ENCODE assay signal across 9 cellular contexts in genomic region chr10:59872892-59873463, GRCh38. TPM values are rescaled to one million over a fixed set of nuclear protein-coding genes. Genes with fewer than 3 reads are reported as not detected.
DNase-seq lines count a peak whose midpoint lies in the region; ATAC-seq, FAIRE-seq and TF ChIP-seq lines count a peak whose summit lies in the region.
"Had no signal": no experiment of that assay in that cellular context is flagged by ENCODE, and none has a peak within 500 bp of the region (broad histone marks: within the 10 kb centered on the region; RNA-seq: fewer than 3 reads in every experiment).

No MANE protein-coding gene starts in this region.

- H3K27me3 ChIP-seq in keratinocyte (ENCODE audit: control insufficient read depth, extremely low read depth, insufficient read depth, low read length), result no peaks in the 10 kb centered on the region

- FAIRE-seq in keratinocyte (lab: Jason Lieb, UNC), result peak; percentile 92

- peak overlapping the region; percentile 8 for H3K9ac ChIP-seq in keratinocyte (ENCODE audit: control insufficient read depth, extremely low read depth, insufficient read depth, low read length)

- H3K4me2 ChIP-seq in keratinocyte (ENCODE audit: control insufficient read depth, extremely low read depth, insufficient read depth, low read depth, low read length), result peak overlapping the region; percentile 57

- H3K27ac Mint-ChIP-seq in activated CD8-positive, alpha-beta T cell treated with anti-CD3 and anti-CD28 coated beads for 36 hours, result peak overlapping the region; percentile 39
- H3K27ac Mint-ChIP-seq in activated CD8-positive, alpha-beta T cell treated with anti-CD3 and anti-CD28 coated beads, Interleukin-2, amount 10 ng/mL, durations not matched to agents 7 days and 5 days, result no peak overlapping the region
- H3K27ac Mint-ChIP-seq in type B pancreatic cell, result peak overlapping the region; percentile 60

- H3K9me1 ChIP-seq in keratinocyte (ENCODE audit: control insufficient read depth, extremely low read depth, insufficient read depth, low read length), result no peaks in the 10 kb centered on the region

- H3K9me3 Mint-ChIP-seq in activated CD8-positive, alpha-beta T cell treated with anti-CD3 and anti-CD28 coated beads for 36 hours, result peaks cover 3% of the 10 kb centered on the region
- no peaks in the 10 kb centered on the region for H3K9me3 Mint-ChIP-seq in activated CD8-positive, alpha-beta T cell treated with anti-CD3 and anti-CD28 coated beads, Interleukin-2, amount 10 ng/mL, durations not matched to agents 7 days and 5 days (ENCODE audit: insufficient read depth)
- H3K9me3 Mint-ChIP-seq in type B pancreatic cell, result no peaks in the 10 kb centered on the region
- H3K9me3 Mint-ChIP-seq: neural crest cell had no signal

- CTCF ChIA-PET in activated CD8-positive, alpha-beta T cell treated with anti-CD3 and anti-CD28 coated beads for 36 hours (lab: Charles Lee), result interaction anchor here (0.9 to 1.5 kb wide), 4 partner anchors 9 to 42 kb away, joined by 3 to 5 read pairs (median 3); no protein-coding TSS in a partner anchor
- CTCF ChIA-PET in activated CD8-positive, alpha-beta T cell treated with anti-CD3 and anti-CD28 coated beads, Interleukin-2, amount 10 ng/mL, durations not matched to agents 7 days and 5 days (lab: Charles Lee), result interaction anchor here (0.5 to 3.7 kb wide), 6 partner anchors 9 to 266 kb away, joined by 3 to 27 read pairs (median 8); partner anchors contain the start of gene CCDC6

- dilution Hi-C loops in keratinocyte (cut with MboI; ENCODE audit: extremely low pct_ligation_motif_present, low sequenced_read_pairs), result no loop called here

- no peak overlapping the region for H2AFZ ChIP-seq in keratinocyte (ENCODE audit: control insufficient read depth, low read length)

- POLR2A ChIA-PET in activated CD8-positive, alpha-beta T cell treated with anti-CD3 and anti-CD28 coated beads for 36 hours (lab: Charles Lee), result interaction anchor here (2.6 kb wide), 1 partner anchor 33 kb away, joined by 13 read pairs; the partner anchor contains the start of gene CCDC6
- POLR2A ChIA-PET in activated CD8-positive, alpha-beta T cell treated with anti-CD3 and anti-CD28 coated beads, Interleukin-2, amount 10 ng/mL, durations not matched to agents 7 days and 5 days (lab: Charles Lee), result interaction anchor here (1.0 to 1.6 kb wide), 2 partner anchors 29 to 33 kb away, joined by 3 to 5 read pairs; partner anchors contain the start of gene CCDC6

- H3K79me2 ChIP-seq in keratinocyte (ENCODE audit: control insufficient read depth, insufficient read depth, low read length), result peaks cover 89% of the 10 kb centered on the region

- peaks cover 79% of the 10 kb centered on the region for H3K4me1 Mint-ChIP-seq in activated CD8-positive, alpha-beta T cell treated with anti-CD3 and anti-CD28 coated beads for 36 hours (ENCODE audit: low read depth)
- H3K4me1 Mint-ChIP-seq in activated CD8-positive, alpha-beta T cell treated with anti-CD3 and anti-CD28 coated beads, Interleukin-2, amount 10 ng/mL, durations not matched to agents 7 days and 5 days (ENCODE audit: low read depth), result peaks cover 30% of the 10 kb centered on the region
- peaks cover 62% of the 10 kb centered on the region for H3K4me1 Mint-ChIP-seq in type B pancreatic cell (ENCODE audit: unreplicated experiment)

- H4K20me1 ChIP-seq in keratinocyte (ENCODE audit: control insufficient read depth, extremely low read depth, insufficient read depth, low read length), result no peaks in the 10 kb centered on the region

- no peaks in the 10 kb centered on the region for H3K9me3 ChIP-seq in keratinocyte (ENCODE audit: control insufficient read depth, low read depth, low read length)

- peak overlapping the region; percentile 45 for H3K27ac ChIP-seq in keratinocyte (ENCODE audit: control insufficient read depth, insufficient read depth, low read length)

- H3K4me3 Mint-ChIP-seq in activated CD8-positive, alpha-beta T cell treated with anti-CD3 and anti-CD28 coated beads for 36 hours, result no peak overlapping the region
- no peak overlapping the region for H3K4me3 Mint-ChIP-seq in activated CD8-positive, alpha-beta T cell treated with anti-CD3 and anti-CD28 coated beads, Interleukin-2, amount 10 ng/mL, durations not matched to agents 7 days and 5 days
- H3K4me3 Mint-ChIP-seq in type B pancreatic cell, result peak overlapping the region; percentile 29
- H3K4me3 Mint-ChIP-seq: neural crest cell had no signal

- no peak for DNase-seq in activated CD8-positive, alpha-beta T cell treated with anti-CD3 and anti-CD28 coated beads for 36 hours
- no peak for DNase-seq in activated CD8-positive, alpha-beta T cell treated with anti-CD3 and anti-CD28 coated beads, Interleukin-2, amount 10 ng/mL, durations not matched to agents 7 days and 5 days
- peak; percentile 71 for DNase-seq in astrocyte of the cerebellum (ENCODE audit: low read depth)
- no peak for DNase-seq in keratinocyte (ENCODE audit: low read depth, low spot score)
- DNase-seq in type B pancreatic cell (ENCODE audit: extremely low spot score, unreplicated experiment), result no peak
- no peak for DNase-seq in iPS-NIHi11 (ENCODE audit: low spot score)

- peaks cover 25% of the 10 kb centered on the region for H3K36me3 Mint-ChIP-seq in activated CD8-positive, alpha-beta T cell treated with anti-CD3 and anti-CD28 coated beads for 36 hours (ENCODE audit: low read depth)
- H3K36me3 Mint-ChIP-seq in activated CD8-positive, alpha-beta T cell treated with anti-CD3 and anti-CD28 coated beads, Interleukin-2, amount 10 ng/mL, durations not matched to agents 7 days and 5 days (ENCODE audit: low read depth), result no peaks in the 10 kb centered on the region
- H3K36me3 Mint-ChIP-seq in type B pancreatic cell, result no peaks in the 10 kb centered on the region

- no peak for TF ChIP-seq CTCF in activated CD8-positive, alpha-beta T cell treated with anti-CD3 and anti-CD28 coated beads for 36 hours (IDR thresholded peaks at IDR 0.05)
- TF ChIP-seq CTCF in astrocyte of the cerebellum (IDR thresholded peaks at IDR 0.05; ENCODE audit: low read depth, low read length, missing control alignments), result no peak
- TF ChIP-seq CTCF in keratinocyte (optimal IDR thresholded peaks at IDR 0.05 in 1 of 3, IDR thresholded peaks at IDR 0.05 in 1 of 3, conservative IDR thresholded peaks at IDR 0.05 in 1 of 3; ENCODE audit: extremely low read depth in 1 of 3, insufficient read depth in 2 of 3, low read length in 3 of 3), result no peak
- TF ChIP-seq CTCF in type B pancreatic cell (conservative IDR thresholded peaks at IDR 0.05), result no peak

- ATAC-seq in activated CD8-positive, alpha-beta T cell treated with anti-CD3 and anti-CD28 coated beads for 36 hours, result no peak
- no peak for ATAC-seq in activated CD8-positive, alpha-beta T cell treated with anti-CD3 and anti-CD28 coated beads, Interleukin-2, amount 10 ng/mL, durations not matched to agents 7 days and 5 days
- ATAC-seq in HG02981 (IDR thresholded peaks at IDR 0.05; ENCODE audit: unreplicated experiment) (no peak), HG02678 (IDR thresholded peaks at IDR 0.05; ENCODE audit: unreplicated experiment) (no peak)

- H3K27me3 Mint-ChIP-seq in activated CD8-positive, alpha-beta T cell treated with anti-CD3 and anti-CD28 coated beads for 36 hours, result no peaks in the 10 kb centered on the region
- no peaks in the 10 kb centered on the region for H3K27me3 Mint-ChIP-seq in activated CD8-positive, alpha-beta T cell treated with anti-CD3 and anti-CD28 coated beads, Interleukin-2, amount 10 ng/mL, durations not matched to agents 7 days and 5 days (ENCODE audit: low read depth)
- no peaks in the 10 kb centered on the region for H3K27me3 Mint-ChIP-seq in type B pancreatic cell

- peaks cover 30% of the 10 kb centered on the region for H3K4me1 ChIP-seq in keratinocyte (ENCODE audit: control insufficient read depth, extremely low read depth, insufficient read depth, low read length)

- no peak overlapping the region for H3K4me3 ChIP-seq in astrocyte of the cerebellum (ENCODE audit: low read depth, low read length)
- peak overlapping the region in 2 of 3 experiments; percentile 2 to 10 for H3K4me3 ChIP-seq in keratinocyte (ENCODE audit: control insufficient read depth in 2 of 3, extremely low read depth in 1 of 3, insufficient read depth in 2 of 3, low read depth in 1 of 3, low read length in 3 of 3)

- in situ Hi-C loops in astrocyte of the cerebellum (cut with HindIII; ENCODE audit: low sequenced_read_pairs), result no loop called here

- H3K36me3 ChIP-seq in keratinocyte (ENCODE audit: control insufficient read depth in 2 of 2, extremely low read depth in 1 of 2, insufficient read depth in 2 of 2, low read length in 2 of 2), result peaks cover 0 to 2% of the 10 kb centered on the region in 2 experiments

- intact Hi-C loops in activated CD8-positive, alpha-beta T cell treated with anti-CD3 and anti-CD28 coated beads for 36 hours (cut with micrococcal nuclease), result no loop called here

RNA-seq across cellular contexts. Expression of gene CCDC6, which starts 33.4 kb away (rescaled TPM):
- total RNA-seq in activated CD8-positive, alpha-beta T cell treated with anti-CD3 and anti-CD28 coated beads for 36 hours, result 10 to 100 TPM; 34.8 to 35.8 TPM
- 10 to 100 TPM; 18.3 to 19.4 TPM for total RNA-seq in activated CD8-positive, alpha-beta T cell treated with anti-CD3 and anti-CD28 coated beads, Interleukin-2, amount 10 ng/mL, durations not matched to agents 7 days and 5 days
- polyA plus RNA-seq in keratinocyte, result 33.1 to 46.5 TPM (median 34.8 TPM) in 3 replicates
- polyA plus RNA-seq in keratinocyte (2011; ENCODE audit: low read depth), result 16.9 TPM
- 35.8 and 62.9 TPM in 2 replicates for polyA plus RNA-seq in keratinocyte (2011; cell fraction: cytosol; rRNA removed)
- 28.2 and 30.2 TPM in 2 replicates for polyA plus RNA-seq in keratinocyte (2011; cell fraction: nucleus; rRNA removed)
- 28.0 and 31.4 TPM in 2 replicates for polyA plus RNA-seq in keratinocyte (2012; ENCODE audit: low replicate concordance)
- 25.4 to 88.4 TPM (median 64.0 TPM) in 3 replicates for polyA minus RNA-seq in keratinocyte
- 70.2 TPM for polyA minus RNA-seq in keratinocyte (2011; cell fraction: cytosol; rRNA and poly(A)+ RNA removed)
- polyA minus RNA-seq in keratinocyte (2011; cell fraction: nucleus; rRNA and poly(A)+ RNA removed), result 33.1 and 66.2 TPM in 2 replicates
- 55.4 and 75.1 TPM in 2 replicates for total RNA-seq in type B pancreatic cell (ENCODE audit: low replicate concordance)
